ENCODE assay signal across 8 cellular contexts in the genomic region with DNA sequence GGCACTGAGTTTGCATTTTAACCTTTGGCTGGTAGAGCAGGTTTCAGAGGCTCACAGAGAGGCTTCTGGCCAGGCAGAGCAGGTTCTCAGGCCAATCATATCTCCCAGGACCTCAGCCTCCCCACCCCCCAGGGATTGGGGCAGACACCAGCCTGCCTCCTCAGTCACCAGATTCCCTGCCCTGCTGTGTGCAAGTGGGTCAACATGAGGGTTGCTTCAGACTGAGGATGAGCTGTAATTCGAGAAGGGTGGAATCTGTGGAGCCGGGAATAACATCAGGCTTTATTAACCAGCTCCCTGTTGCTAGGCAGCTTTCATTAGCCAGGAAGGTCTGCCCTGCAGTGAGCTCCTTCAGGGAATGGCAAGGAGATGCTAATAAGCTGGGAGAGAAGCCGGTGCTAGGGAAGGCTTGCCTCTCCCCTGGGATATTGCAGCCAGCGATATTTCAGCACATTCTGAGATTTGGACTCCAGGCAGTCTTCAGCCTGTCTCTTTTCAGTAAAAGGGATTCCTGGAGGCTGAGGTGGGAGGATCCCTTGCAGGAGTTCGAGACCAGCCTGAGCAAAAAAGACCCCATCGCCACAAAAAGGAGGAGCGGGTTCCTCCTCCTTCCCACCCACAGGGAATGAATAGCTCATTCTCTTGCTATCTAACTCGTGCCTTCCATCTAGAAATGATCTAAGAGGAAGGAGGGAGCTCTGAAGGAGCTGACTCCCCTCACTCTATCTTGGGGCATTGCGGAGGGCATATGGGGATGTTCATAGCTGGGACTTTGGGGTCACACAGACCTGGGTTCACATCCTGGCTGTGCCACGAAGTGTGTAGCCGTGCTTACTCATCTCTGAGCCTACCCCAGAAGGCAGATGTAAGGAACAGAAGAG. TPM values are rescaled to one million over a fixed set of nuclear protein-coding genes. Genes with fewer than 3 reads are reported as not detected.
A peak's percentile ranks its signal among the peaks of the same experiment; 100 is the strongest.
DNase-seq lines count a peak whose midpoint lies in the region; ATAC-seq and TF ChIP-seq lines count a peak whose summit lies in the region.

No MANE protein-coding gene starts in this region.

- H3K27ac ChIP-seq in SK-N-SH (ENCODE audit: low read depth in 2 of 2, low read length in 1 of 2): peak overlapping the region; percentile 41 to 44; a peak in 3 of 4 replicates
- H3K27ac ChIP-seq in coronary artery: no peak overlapping the region

- H4K20me1 ChIP-seq in SK-N-SH (ENCODE audit: insufficient read depth): no peaks in the 10 kb centered on the region; the same call in 1 of the 2 replicates

- WGBS in SK-N-SH (ENCODE audit: low lambda C conversion rate): 77% methylated on average over 10 of the region's 11 CpGs

- TF ChIP-seq RAD21 in SK-N-SH (IDR thresholded peaks at IDR 0.05; ENCODE audit: low read length): no peak

- H3K4me2 ChIP-seq in SK-N-SH: peak overlapping the region; percentile 12; the same call in 1 of the 2 replicates

- H3K9ac ChIP-seq in SK-N-SH: no peak overlapping the region

- peaks cover 6 to 10% of the 10 kb centered on the region in 2 experiments; a peak in 2 of 4 replicates for H3K4me1 ChIP-seq in SK-N-SH (ENCODE audit: control insufficient read depth in 1 of 2, insufficient read depth in 2 of 2, low read depth in 1 of 2, low read length in 1 of 2)

- H3K36me3 ChIP-seq in SK-N-SH (replicated peaks in 1 of 2; ENCODE audit: control insufficient read depth in 1 of 2, insufficient read depth in 2 of 2, low read length in 1 of 2): peaks cover 6 to 21% of the 10 kb centered on the region in 2 experiments

- H3K27me3 ChIP-seq in SK-N-SH (ENCODE audit: insufficient read depth): no peaks in the 10 kb centered on the region

- peak; percentile 78 for ATAC-seq in left ventricle myocardium superior
- no peak for ATAC-seq in HG03432 (IDR thresholded peaks at IDR 0.05; ENCODE audit: unreplicated experiment)

- H3K79me2 ChIP-seq in SK-N-SH (ENCODE audit: insufficient read depth): 0 out of 2 replicates have a peak, but pooled peaks cover 5% of the 10 kb centered on the region

- peak; percentile 57 for DNase-seq in A172 (ENCODE audit: low spot score)
- DNase-seq in HT-29 (ENCODE audit: low spot score): peak; percentile 70
- no peak for DNase-seq in SK-N-SH
- DNase-seq in left ventricle myocardium superior: peak; percentile 3
- DNase-seq in retinal pigment epithelial cell (ENCODE audit: low read depth): peak; percentile 53
- no peak for DNase-seq in activated CD4-positive, alpha-beta T cell treated with anti-CD3 and anti-CD28 coated beads for 1 hour
- DNase-seq in coronary artery (ENCODE audit: low spot score): no peak

- POLR2A ChIA-PET in SK-N-SH (lab: Yijun Ruan, JAX): interaction anchor here (1.1 kb wide), 1 partner anchor 12 kb away, joined by 5 read pairs; a partner anchor contains a TSS

- TF ChIP-seq EP300 in SK-N-SH (IDR thresholded peaks at IDR 0.05; ENCODE audit: borderline replicate concordance in 1 of 2, low read depth in 1 of 2, low read length in 1 of 2): no peak

- H3K9me2 ChIP-seq in SK-N-SH: no peaks in the 10 kb centered on the region

- no peaks in the 10 kb centered on the region for H3K9me3 ChIP-seq in SK-N-SH

- H3F3A ChIP-seq in SK-N-SH (replicated peaks; ENCODE audit: insufficient read depth): peaks cover 11% of the 10 kb centered on the region

- no peak for TF ChIP-seq CTCF in SK-N-SH (IDR thresholded peaks at IDR 0.05)
- TF ChIP-seq CTCF in retinal pigment epithelial cell (conservative IDR thresholded peaks at IDR 0.05; ENCODE audit: low read depth, low read length): no peak
- no peak for TF ChIP-seq CTCF in coronary artery (IDR thresholded peaks at IDR 0.05)

- H2AFZ ChIP-seq in SK-N-SH (ENCODE audit: low read depth): no peak overlapping the region

- no peak overlapping the region for H3K4me3 ChIP-seq in SK-N-SH (ENCODE audit: low read depth in 2 of 2, low read length in 1 of 2)
- no peak overlapping the region for H3K4me3 ChIP-seq in retinal pigment epithelial cell (ENCODE audit: low read length)
- no peak overlapping the region for H3K4me3 ChIP-seq in coronary artery

- CTCF ChIA-PET in SK-N-SH (lab: Yijun Ruan, JAX): interaction anchor here (0.7 to 1.0 kb wide), 2 partner anchors 12 to 34 kb away, joined by 3 to 4 read pairs; a partner anchor contains a TSS

- intact Hi-C loops in left ventricle myocardium superior (cut with micrococcal nuclease): no loop called here

TF ChIP-seq in SK-N-SH, 30 proteins besides CTCF, POLR2A, EP300 and RAD21:
- TF ChIP-seq FOXJ3 (CRISPR knock-in tag; IDR thresholded peaks at IDR 0.05): no peak
- TF ChIP-seq POLR2AphosphoS5 (IDR thresholded peaks at IDR 0.05; ENCODE audit: low read depth, low read length): no peak
- TF ChIP-seq RFX5 (IDR thresholded peaks at IDR 0.05; ENCODE audit: low read length): peak; percentile 96
- TF ChIP-seq SMC3 (IDR thresholded peaks at IDR 0.05; ENCODE audit: low read depth, low read length): no peak

RNA-seq across cellular contexts. Expression of a gene that starts 10.7 kb away (rescaled TPM):
- 15.7 and 23.3 TPM in 2 replicates for total RNA-seq in A172 (2014; rRNA removed; shearing (Covaris generic))
- 18.5 and 25.7 TPM in 2 replicates for total RNA-seq in HT-29 (2014; rRNA removed; shearing (Covaris generic))
- 85.9 and 98.6 TPM in 2 replicates for polyA plus RNA-seq in SK-N-SH (2012; rRNA removed)
- polyA plus RNA-seq in SK-N-SH (2012; cell fraction: cytosol; rRNA removed): 18.0 and 30.4 TPM in 2 replicates
- polyA plus RNA-seq in SK-N-SH (2012; cell fraction: nucleus; rRNA removed): 605 and 826 TPM in 2 replicates
- total RNA-seq in left ventricle myocardium superior: 27.0 TPM

RNA-seq across cellular contexts. Expression of a gene that starts 11.8 kb away (rescaled TPM):
- 66.9 and 86.7 TPM in 2 replicates for total RNA-seq in A172 (2014; rRNA removed; shearing (Covaris generic))
- 34.7 and 48.1 TPM in 2 replicates for total RNA-seq in HT-29 (2014; rRNA removed; shearing (Covaris generic))
- 26.7 and 29.0 TPM in 2 replicates for polyA plus RNA-seq in SK-N-SH (2012; rRNA removed)
- 26.0 and 27.0 TPM in 2 replicates for polyA plus RNA-seq in SK-N-SH (2012; cell fraction: cytosol; rRNA removed)
- polyA plus RNA-seq in SK-N-SH (2012; cell fraction: nucleus; rRNA removed): 38.2 and 50.3 TPM in 2 replicates
- total RNA-seq in left ventricle myocardium superior: 23.3 TPM

RNA-seq across cellular contexts. Expression of a gene that starts 44.3 kb away (rescaled TPM):
- total RNA-seq in A172 (2014; rRNA removed; shearing (Covaris generic)): 13.6 and 41.2 TPM in 2 replicates
- 1.2 and 5.8 TPM in 2 replicates for total RNA-seq in HT-29 (2014; rRNA removed; shearing (Covaris generic))
- polyA plus RNA-seq in SK-N-SH (2012; rRNA removed): 18.5 and 20.2 TPM in 2 replicates
- 20.2 and 21.7 TPM in 2 replicates for polyA plus RNA-seq in SK-N-SH (2012; cell fraction: cytosol; rRNA removed)
- 4.6 and 10.0 TPM in 2 replicates for polyA plus RNA-seq in SK-N-SH (2012; cell fraction: nucleus; rRNA removed)
- total RNA-seq in left ventricle myocardium superior: 7.6 TPM

RNA-seq across cellular contexts. Expression of a gene that starts 44.5 kb away (rescaled TPM):
- total RNA-seq in A172 (2014; rRNA removed; shearing (Covaris generic)): 15.1 and 21.4 TPM in 2 replicates
- total RNA-seq in HT-29 (2014; rRNA removed; shearing (Covaris generic)): 14.9 and 17.5 TPM in 2 replicates
- 9.5 and 15.7 TPM in 2 replicates for polyA plus RNA-seq in SK-N-SH (2012; rRNA removed)
- polyA plus RNA-seq in SK-N-SH (2012; cell fraction: cytosol; rRNA removed): 9.0 and 10.4 TPM in 2 replicates
- 38.2 and 48.1 TPM in 2 replicates for polyA plus RNA-seq in SK-N-SH (2012; cell fraction: nucleus; rRNA removed)
- 18.2 TPM for total RNA-seq in left ventricle myocardium superior

RNA-seq across cellular contexts. Expression of a gene that starts 52.8 kb away (rescaled TPM):
- total RNA-seq in A172 (2014; rRNA removed; shearing (Covaris generic)): 4.3 and 9.1 TPM in 2 replicates
- total RNA-seq in HT-29 (2014; rRNA removed; shearing (Covaris generic)): 32.9 and 49.6 TPM in 2 replicates
- 7.1 and 7.4 TPM in 2 replicates for polyA plus RNA-seq in SK-N-SH (2012; rRNA removed)
- polyA plus RNA-seq in SK-N-SH (2012; cell fraction: cytosol; rRNA removed): 3.2 and 4.4 TPM in 2 replicates
- 50.2 and 76.3 TPM in 2 replicates for polyA plus RNA-seq in SK-N-SH (2012; cell fraction: nucleus; rRNA removed)
- total RNA-seq in left ventricle myocardium superior: 10.4 TPM

Comparison
In these comparisons a context has a peak if more than half of its experiments do, and no peak if none do; other contexts are left out.
1. DNase-seq: peak in A172 (single experiment), HT-29 (single experiment), left ventricle myocardium superior (single experiment) and retinal pigment epithelial cell (single experiment); none in SK-N-SH (single experiment), activated CD4-positive, alpha-beta T cell treated with anti-CD3 and anti-CD28 coated beads for 1 hour (single experiment) and coronary artery (single experiment).
2. H3K27ac ChIP-seq: peak in SK-N-SH (2 of 2); none in coronary artery (0 of 2).